Comparison of ENCODE assay signal across 26 cellular contexts in the genomic region with DNA sequence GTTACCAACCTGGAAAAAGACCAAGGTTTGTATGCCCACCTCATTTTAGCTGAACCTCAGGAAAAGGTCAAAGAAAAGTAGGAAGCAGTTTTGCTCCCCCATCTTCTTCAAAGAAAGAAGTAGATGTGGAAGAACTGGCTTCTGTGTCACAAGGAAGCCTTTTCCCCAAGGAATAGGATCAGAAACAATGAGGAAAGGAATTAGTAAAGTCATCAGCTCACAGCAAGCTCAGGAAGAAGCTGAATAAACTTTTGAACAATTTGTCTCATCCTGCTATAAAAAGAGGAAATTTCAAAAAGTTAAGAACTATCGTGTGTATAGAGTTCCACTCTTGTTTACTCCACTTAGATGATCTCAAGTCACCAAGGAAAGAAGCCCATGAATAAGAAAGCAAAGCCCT.
"Had no signal": no experiment of that assay in that cellular context is flagged by ENCODE, and none has a peak within 500 bp of the region (broad histone marks: within the 10 kb centered on the region; RNA-seq: fewer than 3 reads in every experiment).

No MANE protein-coding gene starts in this region.

- FAIRE-seq: colon, endometrium, islet of Langerhans, keratinocyte had no signal

- DNase-seq: effector CD8-positive, alpha-beta T cell; effector memory CD8-positive, alpha-beta T cell; endodermal cell; erythroblast; esophagus squamous epithelium; foreskin fibroblast; foreskin melanocyte; gastrocnemius medialis; glutamatergic neuron; head of caudate nucleus; heart right ventricle; hippocampal formation; left cardiac atrium; left lung; left ventricle myocardium superior; lower lobe of right lung; mesenchymal stem cell; midbrain; naive thymus-derived CD4-positive, alpha-beta T cell had no signal

- H3K4me3 ChIP-seq: coronary artery, esophagus squamous epithelium, gastrocnemius medialis, heart right ventricle, left lung, lower lobe of right lung had no signal

- H3K4me3 Mint-ChIP-seq: effector memory CD8-positive, alpha-beta T cell; endodermal cell; naive thymus-derived CD4-positive, alpha-beta T cell had no signal

- H3K9me3 ChIP-seq: esophagus squamous epithelium, gastrocnemius medialis, heart right ventricle, left lung, lower lobe of right lung had no signal

- H3K27me3 ChIP-seq: esophagus squamous epithelium, gastrocnemius medialis, heart right ventricle, left lung had no signal

- H3K4me1 ChIP-seq: esophagus squamous epithelium, gastrocnemius medialis, left lung, lower lobe of right lung had no signal

- H3K9me3 Mint-ChIP-seq: endodermal cell had no signal

- H3K27ac ChIP-seq: coronary artery, epithelial cell of prostate, esophagus squamous epithelium, gastrocnemius medialis, left lung, lower lobe of right lung had no signal

- H3K36me3 ChIP-seq: esophagus squamous epithelium, gastrocnemius medialis, heart right ventricle, left lung, lower lobe of right lung had no signal

- ATAC-seq: effector memory CD8-positive, alpha-beta T cell; esophagus mucosa; gastrocnemius medialis; left cardiac atrium; left lung; left ventricle myocardium superior; lower lobe of right lung; naive thymus-derived CD4-positive, alpha-beta T cell had no signal

- H3K27ac Mint-ChIP-seq: effector memory CD8-positive, alpha-beta T cell; endodermal cell; naive thymus-derived CD4-positive, alpha-beta T cell had no signal
